8 cellular contexts compared by ENCODE assay signal in genomic region chr11:10305262-10305963, GRCh38. TPM values are rescaled to one million over a fixed set of nuclear protein-coding genes. Genes with fewer than 3 reads are reported as not detected.
DNase-seq lines count a peak whose midpoint lies in the region; ATAC-seq and TF ChIP-seq lines count a peak whose summit lies in the region.

No MANE protein-coding gene starts in this region.

- TF ChIP-seq CTCF in SK-N-SH (IDR thresholded peaks at IDR 0.05) (no peak), dorsolateral prefrontal cortex (IDR thresholded peaks at IDR 0.05 in 54 of 56, conservative IDR thresholded peaks at IDR 0.05 in 2 of 56; ENCODE audit: low read depth in 1 of 56, partially characterized antibody in 56 of 56) (no peak), lower lobe of right lung (IDR thresholded peaks at IDR 0.05) (no peak), omental fat pad (IDR thresholded peaks at IDR 0.05) (no peak)

- under 1% methylated on average over 34 of the region's 51 CpGs for WGBS in SK-N-SH (ENCODE audit: low lambda C conversion rate)
- under 1% methylated on average over 51 of the region's 51 CpGs for WGBS in thymus

- POLR2A ChIA-PET in SK-N-SH (lab: Yijun Ruan, JAX): interaction anchor here (0.7 to 4.0 kb wide), 15 partner anchors 9 to 845 kb away, joined by 3 to 24 read pairs (median 4); partner anchors contain the start of gene ZNF143

- H3K4me2 ChIP-seq in SK-N-SH: peak overlapping the region; percentile 98

- H3K36me3 ChIP-seq in SK-N-SH (replicated peaks in 1 of 2; ENCODE audit: control insufficient read depth in 1 of 2, insufficient read depth in 2 of 2, low read length in 1 of 2) (peaks cover 0 to 5% of the 10 kb centered on the region in 2 experiments), lower lobe of right lung (no peaks in the 10 kb centered on the region), thymus (ENCODE audit: control insufficient read depth, insufficient read depth) (no peaks in the 10 kb centered on the region)

- CTCF ChIA-PET in SK-N-SH (lab: Yijun Ruan, JAX): interaction anchor here (0.6 to 9.2 kb wide), 36 partner anchors 9 to 551 kb away, joined by 3 to 104 read pairs (median 4); partner anchors contain the start of gene RNF141

- TF ChIP-seq RAD21 in SK-N-SH (IDR thresholded peaks at IDR 0.05; ENCODE audit: low read length): no peak

- H3K27ac ChIP-seq in SK-N-SH (ENCODE audit: low read depth in 2 of 2, low read length in 1 of 2) (peak overlapping the region; percentile 66 to 93), dorsolateral prefrontal cortex (peak overlapping the region in 33 of 59 donors; percentile 3 to 95 (median 58)), lower lobe of right lung (peak overlapping the region; percentile 88), thymus (ENCODE audit: low read depth) (peak overlapping the region; percentile 40)

- peaks cover 32% of the 10 kb centered on the region for H3F3A ChIP-seq in SK-N-SH (replicated peaks; ENCODE audit: insufficient read depth)

- H3K4me1 ChIP-seq in SK-N-SH (ENCODE audit: control insufficient read depth in 1 of 2, insufficient read depth in 2 of 2, low read depth in 1 of 2, low read length in 1 of 2): peaks cover 7 to 44% of the 10 kb centered on the region in 2 experiments
- peaks cover 81% of the 10 kb centered on the region for H3K4me1 ChIP-seq in lower lobe of right lung
- peaks cover 42% of the 10 kb centered on the region for H3K4me1 ChIP-seq in thymus (ENCODE audit: control insufficient read depth, insufficient read depth, low read length)

- no peak for ATAC-seq in lower lobe of right lung
- ATAC-seq in omental fat pad (ENCODE audit: low FRiP score): no peak
- no peak for ATAC-seq in GM19351 (IDR thresholded peaks at IDR 0.05; ENCODE audit: unreplicated experiment)

- no peaks in the 10 kb centered on the region for H3K9me2 ChIP-seq in SK-N-SH

- no peak for TF ChIP-seq EP300 in SK-N-SH (IDR thresholded peaks at IDR 0.05; ENCODE audit: borderline replicate concordance in 1 of 2, low read depth in 1 of 2, low read length in 1 of 2)

- DNase-seq in activated T-cell treated with anti-CD3 and anti-CD28 coated beads, Interleukin-2, amount 50 U/mL, for 1 hour: peak; percentile 56
- DNase-seq in activated T-cell treated with anti-CD3 and anti-CD28 coated beads for 4 hours (no peak), SK-N-SH (peak; percentile 76), dorsolateral prefrontal cortex (peak in 1 of 10 donors; percentile 52), lower lobe of right lung (peak; percentile 77), omental fat pad (ENCODE audit: low spot score) (no peak)

- H4K20me1 ChIP-seq in SK-N-SH (ENCODE audit: insufficient read depth): peaks cover 10% of the 10 kb centered on the region; the same call in 1 of the 2 replicates

- intact Hi-C loops in dorsolateral prefrontal cortex (cut with DNase I) (loop anchor here (2.0 to 5.0 kb wide), 4 partner anchors 98 to 548 kb away; no protein-coding TSS in a partner anchor), lower lobe of right lung (cut with DNase I) (no loop called here)

- no peaks in the 10 kb centered on the region for H3K9me3 ChIP-seq in SK-N-SH
- H3K9me3 ChIP-seq in lower lobe of right lung: no peaks in the 10 kb centered on the region
- H3K9me3 ChIP-seq in thymus (ENCODE audit: control insufficient read depth): no peaks in the 10 kb centered on the region

- H3K79me2 ChIP-seq in SK-N-SH (ENCODE audit: insufficient read depth): peaks cover 23% of the 10 kb centered on the region; the same call in 1 of the 2 replicates

- H3K9ac ChIP-seq in SK-N-SH: peak overlapping the region; percentile 75

- H2AFZ ChIP-seq in SK-N-SH (ENCODE audit: low read depth): peak overlapping the region; percentile 57; the same call in 1 of the 2 replicates

- H3K27me3 ChIP-seq in SK-N-SH (ENCODE audit: insufficient read depth) (no peaks in the 10 kb centered on the region), dorsolateral prefrontal cortex (peaks cover 0 to 6% (median 0%) of the 10 kb centered on the region in 45 donors), lower lobe of right lung (ENCODE audit: low read depth) (peaks cover 11% of the 10 kb centered on the region), thymus (ENCODE audit: control insufficient read depth, insufficient read depth) (peaks cover 51% of the 10 kb centered on the region)

- H3K4me3 ChIP-seq in SK-N-SH (ENCODE audit: low read depth in 2 of 2, low read length in 1 of 2) (peak overlapping the region; percentile 66 to 87), dorsolateral prefrontal cortex (peak overlapping the region; percentile 57 to 90 (median 76)), lower lobe of right lung (peak overlapping the region; percentile 86), thymus (ENCODE audit: low read length) (peak overlapping the region; percentile 56)

TF ChIP-seq in SK-N-SH, 30 proteins besides CTCF, POLR2A, EP300 and RAD21:
- TF ChIP-seq GATA2 (CRISPR knock-in tag; IDR thresholded peaks at IDR 0.05): peak; percentile 57
- no peak for TF ChIP-seq NRF1 (IDR thresholded peaks at IDR 0.05; ENCODE audit: low read depth, low read length)
- TF ChIP-seq RCOR1 (IDR thresholded peaks at IDR 0.05; ENCODE audit: low read length): no peak
- no peak for TF ChIP-seq ZBTB33 (IDR thresholded peaks at IDR 0.05; ENCODE audit: borderline replicate concordance, low read depth)
- peak; percentile 65; the same call in 1 of the 2 replicates for TF ChIP-seq MXI1 (IDR thresholded peaks at IDR 0.05; ENCODE audit: low read depth, low read length)
- TF ChIP-seq USF1 (IDR thresholded peaks at IDR 0.05; ENCODE audit: borderline replicate concordance, low read depth): no peak
- TF ChIP-seq RXRA (IDR thresholded peaks at IDR 0.05; ENCODE audit: borderline replicate concordance, low read depth): no peak
- 0 out of 2 replicates have a peak, but pooled peaks have one; percentile 26 for TF ChIP-seq MAX (IDR thresholded peaks at IDR 0.05; ENCODE audit: low read depth)
- TF ChIP-seq SIN3A (IDR thresholded peaks at IDR 0.05; ENCODE audit: borderline replicate concordance, low read depth, low read length): 0 out of 2 replicates have a peak, but pooled peaks have one; percentile 23
TF ChIP-seq in SK-N-SH: peak in this region for 4.

RNA-seq across cellular contexts. Expression of gene ADM, which starts 0.5 kb away (rescaled TPM):
- 35.4 and 50.6 TPM in 2 replicates for polyA plus RNA-seq in SK-N-SH (2012; rRNA removed)
- 26.5 and 32.6 TPM in 2 replicates for polyA plus RNA-seq in SK-N-SH (2012; cell fraction: cytosol; rRNA removed)
- 75.7 and 120 TPM in 2 replicates for polyA plus RNA-seq in SK-N-SH (2012; cell fraction: nucleus; rRNA removed)
- total RNA-seq in dorsolateral prefrontal cortex: 100 to 1,000 TPM in 2 of 120 experiments, 10 to 100 TPM in 69, 1 to 10 TPM in 49; 1.8 to 125 (median 11.4) TPM
- 19.5 TPM for total RNA-seq in lower lobe of right lung
- 37.4 TPM for polyA plus RNA-seq in thymus
- total RNA-seq in omental fat pad: 1,000 to 10,000 TPM in 1 of 4 donors, 100 to 1,000 TPM in 3; 233 to 1,099 (median 623) TPM

RNA-seq across cellular contexts. Expression of gene SBF2, which starts 11.4 kb away (rescaled TPM):
- polyA plus RNA-seq in SK-N-SH (2012; rRNA removed) (23.0 and 36.4 TPM in 2 replicates), thymus (8.1 TPM)
- 25.1 and 28.5 TPM in 2 replicates for polyA plus RNA-seq in SK-N-SH (2012; cell fraction: cytosol; rRNA removed)
- polyA plus RNA-seq in SK-N-SH (2012; cell fraction: nucleus; rRNA removed): 25.4 and 58.1 TPM in 2 replicates
- total RNA-seq in dorsolateral prefrontal cortex (10 to 100 TPM; 38.0 to 99.1 (median 63.4) TPM), lower lobe of right lung (41.3 TPM), omental fat pad (100 to 1,000 TPM in 1 of 4 donors, 10 to 100 TPM in 3; 53.8 to 125 (median 76.4) TPM)

Comparison
In these comparisons a context has a peak if more than half of its experiments do, and no peak if none do; other contexts are left out.
1. DNase-seq: peak in activated T-cell treated with anti-CD3 and anti-CD28 coated beads, Interleukin-2, amount 50 U/mL, for 1 hour (single experiment), SK-N-SH (single experiment) and lower lobe of right lung (single experiment); none in activated T-cell treated with anti-CD3 and anti-CD28 coated beads for 4 hours (single experiment) and omental fat pad (single experiment).
2. Peak in every context shown above with its lines, with median percentiles within 50 percentile points of each other: H3K27ac ChIP-seq and H3K4me3 ChIP-seq.